In genomic region chr1:145918144-145918991, GRCh38 we compare ENCODE assay signal across 8 cellular contexts. TPM values are rescaled to one million over a fixed set of nuclear protein-coding genes. Genes with fewer than 3 reads are reported as not detected.
DNase-seq lines count a peak whose midpoint lies in the region; ATAC-seq and TF ChIP-seq lines count a peak whose summit lies in the region.

TSS of gene PEX11B (minus strand) at chr1:145918717. CDS start at chr1:145918688, 29 bp downstream.

- H4K20me1 ChIP-seq in BLaER1 treated with 17β-estradiol and CSF1 and Interleukin-3, amounts not matched to agents 10 nM and 100 nM: no peaks in the 10 kb centered on the region

- peaks cover 37% of the 10 kb centered on the region for H3K4me1 Mint-ChIP-seq in activated CD4-positive, alpha-beta T cell treated with anti-CD3 and anti-CD28 coated beads, Interleukin-2, amount 10 ng/mL, durations not matched to agents 7 days and 5 days

- H3K27ac Mint-ChIP-seq in activated CD4-positive, alpha-beta T cell treated with anti-CD3 and anti-CD28 coated beads, Interleukin-2, amount 10 ng/mL, durations not matched to agents 7 days and 5 days: peak within 1 kb of the TSS; percentile 98

- DNase-seq in NCI-H748 (lab: John Stamatoyannopoulos, UW; ENCODE audit: unreplicated experiment) (peak; percentile 91), dedifferentiated amniotic fluid mesenchymal stem cell (ENCODE audit: extremely low spot score) (peak; percentile 77), left lung (peak; percentile 90 to 96)
- DNase-seq in activated CD4-positive, alpha-beta T cell treated with anti-CD3 and anti-CD28 coated beads, Interleukin-2, amount 10 ng/mL, durations not matched to agents 7 days and 5 days: peak; percentile 93
- peak; percentile 83 to 92 for DNase-seq in stimulated activated CD4-positive, alpha-beta T cell treated with anti-CD3 and anti-CD28 coated beads, Interleukin-2, amount 100 ng/mL, for 48 hours

- H3K27me3 Mint-ChIP-seq in activated CD4-positive, alpha-beta T cell treated with anti-CD3 and anti-CD28 coated beads, Interleukin-2, amount 10 ng/mL, durations not matched to agents 7 days and 5 days: no peaks in the 10 kb centered on the region

- H3K36me3 Mint-ChIP-seq in activated CD4-positive, alpha-beta T cell treated with anti-CD3 and anti-CD28 coated beads, Interleukin-2, amount 10 ng/mL, durations not matched to agents 7 days and 5 days (ENCODE audit: low read depth): peaks cover 27% of the 10 kb centered on the region

- no peaks in the 10 kb centered on the region for H3K9me3 ChIP-seq in BLaER1 treated with 17β-estradiol and CSF1 and Interleukin-3, amounts not matched to agents 10 nM and 100 nM (replicated peaks in 1 of 11)
- H3K9me3 ChIP-seq in left lung: no peaks in the 10 kb centered on the region

- ATAC-seq in GM19395 (IDR thresholded peaks at IDR 0.05; ENCODE audit: unreplicated experiment) (peak; percentile 72), HG03558 (IDR thresholded peaks at IDR 0.05; ENCODE audit: extremely low read depth, unreplicated experiment) (peak; percentile 41), left lung (peak; percentile 96)

- peak within 1 kb of the TSS; percentile 77 to 96 (median 92) for H3K4me3 ChIP-seq in BLaER1 treated with 17β-estradiol and CSF1 and Interleukin-3, amounts not matched to agents 10 nM and 100 nM
- peak within 1 kb of the TSS; percentile 85 to 93 for H3K4me3 ChIP-seq in left lung

- POLR2A ChIA-PET in activated CD4-positive, alpha-beta T cell treated with anti-CD3 and anti-CD28 coated beads, Interleukin-2, amount 10 ng/mL, durations not matched to agents 7 days and 5 days (lab: Charles Lee): interaction anchor here (0.5 to 1.1 kb wide), 2 partner anchors 15 to 39 kb away, joined by 3 to 4 read pairs; partner anchors contain the start of gene LIX1L

- H3K27ac ChIP-seq in BLaER1 treated with 17β-estradiol and CSF1 and Interleukin-3, amounts not matched to agents 10 nM and 100 nM: peak within 1 kb of the TSS; percentile 74 to 89 (median 83)
- peak within 1 kb of the TSS; percentile 85 to 91 for H3K27ac ChIP-seq in left lung

- H3K36me3 ChIP-seq in BLaER1 treated with 17β-estradiol and CSF1 and Interleukin-3, amounts not matched to agents 10 nM and 100 nM: peaks cover 41 to 52% (median 48%) of the 10 kb centered on the region in 11 experiments
- peaks cover 0 to 39% of the 10 kb centered on the region in 2 donors for H3K36me3 ChIP-seq in left lung

- intact Hi-C loops in left lung (cut with DNase I): no loop called here

- H3K4me3 Mint-ChIP-seq in activated CD4-positive, alpha-beta T cell treated with anti-CD3 and anti-CD28 coated beads, Interleukin-2, amount 10 ng/mL, durations not matched to agents 7 days and 5 days: peak within 1 kb of the TSS; percentile 90

- H3K9me3 Mint-ChIP-seq in activated CD4-positive, alpha-beta T cell treated with anti-CD3 and anti-CD28 coated beads, Interleukin-2, amount 10 ng/mL, durations not matched to agents 7 days and 5 days: no peaks in the 10 kb centered on the region

- peaks cover 23 to 43% (median 32%) of the 10 kb centered on the region in 10 experiments for H3K4me1 ChIP-seq in BLaER1 treated with 17β-estradiol and CSF1 and Interleukin-3, amounts not matched to agents 10 nM and 100 nM
- peaks cover 14 to 53% of the 10 kb centered on the region in 2 donors for H3K4me1 ChIP-seq in left lung

- peak within 1 kb of the TSS; percentile 83 to 95 (median 89) for H3K9ac ChIP-seq in BLaER1 treated with 17β-estradiol and CSF1 and Interleukin-3, amounts not matched to agents 10 nM and 100 nM

- H3K4me2 ChIP-seq in BLaER1 treated with 17β-estradiol and CSF1 and Interleukin-3, amounts not matched to agents 10 nM and 100 nM: peak within 1 kb of the TSS; percentile 97 to 100 (median 99)

- CTCF ChIA-PET in activated CD4-positive, alpha-beta T cell treated with anti-CD3 and anti-CD28 coated beads, Interleukin-2, amount 10 ng/mL, durations not matched to agents 7 days and 5 days (lab: Charles Lee): interaction anchor here (1.0 to 2.5 kb wide), 4 partner anchors 18 to 73 kb away, joined by 3 to 7 read pairs (median 4); partner anchors contain the start of gene NUDT17

- H3K27me3 ChIP-seq in BLaER1 treated with 17β-estradiol and CSF1 and Interleukin-3, amounts not matched to agents 10 nM and 100 nM: no peaks in the 10 kb centered on the region
- H3K27me3 ChIP-seq in left lung: no peaks in the 10 kb centered on the region

- no peak for TF ChIP-seq CTCF in left lung (IDR thresholded peaks at IDR 0.05)

RNA-seq across cellular contexts. Expression of gene PEX11B, which starts in this region (rescaled TPM):
- 10 to 100 TPM; 36.9 to 44.6 TPM for total RNA-seq in activated CD4-positive, alpha-beta T cell treated with anti-CD3 and anti-CD28 coated beads, Interleukin-2, amount 10 ng/mL, durations not matched to agents 7 days and 5 days
- total RNA-seq in left lung: 10 to 100 TPM; 31.9 to 32.4 TPM

Comparison
In these comparisons a context has a peak if more than half of its experiments do, and no peak if none do; other contexts are left out.
1. Peak in every context shown above with its lines: DNase-seq, ATAC-seq, H3K4me3 ChIP-seq and H3K27ac ChIP-seq.
2. ATAC-seq: peak in every context shown above with its lines; median percentile 96 in left lung; 72 in GM19395; 41 in HG03558.